20 cellular contexts compared by ENCODE assay signal in genomic region chr2:193900292-193900691, GRCh38.
DNase-seq lines count a peak whose midpoint lies in the region; ATAC-seq, FAIRE-seq and TF ChIP-seq lines count a peak whose summit lies in the region.
"Had no signal": no experiment of that assay in that cellular context is flagged by ENCODE, and none has a peak within 500 bp of the region (broad histone marks: within the 10 kb centered on the region; RNA-seq: fewer than 3 reads in every experiment).

No MANE protein-coding gene starts in this region.

- RAD21 ChIA-PET in GM12878 (lab: Charles Lee; ENCODE audit: unreplicated experiment) = no interaction called here

- H3K4me2 ChIP-seq in DND-41 (ENCODE audit: insufficient read depth, low read length) (no peak overlapping the region), GM12878 (ENCODE audit: control insufficient read depth, insufficient read depth) (no peak overlapping the region)
- H3K4me2 ChIP-seq: A549; BLaER1 treated with 17β-estradiol and CSF1 and Interleukin-3, amounts not matched to agents 10 nM and 100 nM had no signal

- no peak for TF ChIP-seq RAD21 in GM12878 (IDR thresholded peaks at IDR 0.05; ENCODE audit: insufficient read depth, low read depth, low read length)

- peaks cover 3% of the 10 kb centered on the region for H3K4me1 ChIP-seq in DND-41 (ENCODE audit: insufficient read depth, low read length)
- no peaks in the 10 kb centered on the region for H3K4me1 ChIP-seq in GM12878 (ENCODE audit: control insufficient read depth, insufficient read depth, low read length)
- H3K4me1 ChIP-seq: A549; BLaER1 treated with 17β-estradiol and CSF1 and Interleukin-3, amounts not matched to agents 10 nM and 100 nM; Caco-2 had no signal

- no peak for DNase-seq in DND-41
- no peak for DNase-seq in GM12878 (ENCODE audit: low read depth, low spot score)
- no peak for DNase-seq in NOMO-1 (lab: John Stamatoyannopoulos, UW; ENCODE audit: unreplicated experiment in 2 of 2)
- no peak for DNase-seq in NAMALWA (ENCODE audit: low spot score)
- DNase-seq: AML-193; Caco-2; Calu3; CD4-positive, alpha-beta T cell; CD8-positive, alpha-beta T cell; DMS79 treated with DMSO at 0.1 percent for 48 hours; EL; GDM1 had no signal

- in situ Hi-C loops in GM12878 (cut with MboI) = no loop called here

- no peaks in the 10 kb centered on the region for H4K20me1 ChIP-seq in DND-41 (ENCODE audit: insufficient read depth, low read length)
- H4K20me1 ChIP-seq in GM12878 (ENCODE audit: control insufficient read depth, insufficient read depth) = no peaks in the 10 kb centered on the region
- H4K20me1 ChIP-seq: BLaER1 treated with 17β-estradiol and CSF1 and Interleukin-3, amounts not matched to agents 10 nM and 100 nM had no signal

- CTCF ChIA-PET in GM12878 (lab: Yijun Ruan, JAX) = no interaction called here

- POLR2A ChIA-PET in GM12878 (lab: Charles Lee) = no interaction called here

- SMC1A ChIA-PET in GM12878 (lab: Charles Lee; ENCODE audit: uncharacterized antibody, unreplicated experiment) = no interaction called here

- no TSS peak for BruUV-seq in GM12878 (replicated peaks; lab: Mats Ljungman, UMichigan)

- 0% methylated on average over 3 of the region's 3 CpGs for WGBS in GM12878 (ENCODE audit: insufficient coverage, insufficient replicate concordance, low lambda C conversion rate, missing lambda C conversion rate)

- H3K79me2 ChIP-seq in DND-41 (ENCODE audit: insufficient read depth, low read length) (no peaks in the 10 kb centered on the region), GM12878 (ENCODE audit: control insufficient read depth, insufficient read depth, low read length) (no peaks in the 10 kb centered on the region)

- TF ChIP-seq CTCF in DND-41 (IDR thresholded peaks at IDR 0.05; ENCODE audit: borderline replicate concordance, extremely low read depth, low read length, poor library complexity, severe bottlenecking) (no peak), GM12878 (IDR thresholded peaks at IDR 0.05 in 2 of 3, conservative IDR thresholded peaks at IDR 0.05 in 1 of 3; ENCODE audit: control insufficient read depth in 2 of 3, extremely low read depth in 1 of 3, insufficient read depth in 1 of 3, low read depth in 3 of 3, low read length in 3 of 3) (no peak)

- no peak for TF ChIP-seq POLR2A in GM12878 (IDR thresholded peaks at IDR 0.05; ENCODE audit: low read depth, low read length)

- H3K4me3 ChIP-seq in DND-41 (ENCODE audit: low read depth in 1 of 2, low read length in 2 of 2) (no peak overlapping the region), GM12878 (no peak overlapping the region)
- H3K4me3 ChIP-seq: A549; BLaER1 treated with 17β-estradiol and CSF1 and Interleukin-3, amounts not matched to agents 10 nM and 100 nM had no signal

- no peak overlapping the region for H3K27ac ChIP-seq in DND-41 (ENCODE audit: low read length)
- no peak overlapping the region for H3K27ac ChIP-seq in GM12878 (ENCODE audit: control insufficient read depth, insufficient read depth)
- H3K27ac ChIP-seq: 22Rv1; A549; BLaER1 treated with 17β-estradiol and CSF1 and Interleukin-3, amounts not matched to agents 10 nM and 100 nM; C4-2B had no signal

- intact Hi-C loops in GM12878 (cut with micrococcal nuclease; ENCODE audit: unreplicated experiment) = no loop called here

- TF ChIP-seq EP300 in GM12878 (IDR thresholded peaks at IDR 0.05; ENCODE audit: borderline replicate concordance in 1 of 2, control insufficient read depth in 1 of 2, low read depth in 2 of 2, low read length in 2 of 2) = no peak

- H3K27me3 ChIP-seq in DND-41 (ENCODE audit: insufficient read depth, low read length, poor library complexity) = no peaks in the 10 kb centered on the region
- H3K27me3 ChIP-seq in GM12878 (replicated peaks in 1 of 2; ENCODE audit: control insufficient read depth in 2 of 2, insufficient read depth in 2 of 2, low read length in 1 of 2) = no peaks in the 10 kb centered on the region
- H3K27me3 ChIP-seq: BLaER1 treated with 17β-estradiol and CSF1 and Interleukin-3, amounts not matched to agents 10 nM and 100 nM had no signal

- H3K9me3 ChIP-seq in DND-41 (ENCODE audit: insufficient read depth, low read length, severe bottlenecking) = no peaks in the 10 kb centered on the region
- H3K9me3 ChIP-seq in GM12878 (replicated peaks; ENCODE audit: control insufficient read depth, insufficient read depth, low read length) = no peaks in the 10 kb centered on the region
- H3K9me3 ChIP-seq: A549; BLaER1 treated with 17β-estradiol and CSF1 and Interleukin-3, amounts not matched to agents 10 nM and 100 nM; Caco-2 had no signal

- FAIRE-seq in GM12878 (lab: Jason Lieb, UNC) = no peak
- FAIRE-seq: A549, D721Med, GM12891, GM19239 had no signal

- H3K9ac ChIP-seq in DND-41 (ENCODE audit: low read depth, low read length) (no peak overlapping the region), GM12878 (ENCODE audit: control insufficient read depth, insufficient read depth, low read length) (no peak overlapping the region)
- H3K9ac ChIP-seq: BLaER1 treated with 17β-estradiol and CSF1 and Interleukin-3, amounts not matched to agents 10 nM and 100 nM had no signal

- H2AFZ ChIP-seq in DND-41 (ENCODE audit: low read depth, low read length) (0 out of 2 replicates have a peak overlapping the region, but pooled peaks have one; percentile 3), GM12878 (ENCODE audit: control insufficient read depth, low read depth, low read length) (no peak overlapping the region)

- ATAC-seq in DND-41 (ENCODE audit: insufficient read depth, low read depth) (no peak), HG02870 (IDR thresholded peaks at IDR 0.05; ENCODE audit: unreplicated experiment) (peak; percentile 57), GM12878 (peak; percentile 49; the same call in 1 of the 3 replicates)
- ATAC-seq: A549; CD8-positive, alpha-beta T cell had no signal

- H3K36me3 ChIP-seq in DND-41 (ENCODE audit: insufficient read depth, low read length) = no peaks in the 10 kb centered on the region
- H3K36me3 ChIP-seq in GM12878 (ENCODE audit: control insufficient read depth in 2 of 2, insufficient read depth in 2 of 2, low read length in 1 of 2) = no peaks in the 10 kb centered on the region
- H3K36me3 ChIP-seq: BLaER1 treated with 17β-estradiol and CSF1 and Interleukin-3, amounts not matched to agents 10 nM and 100 nM had no signal

TF ChIP-seq in GM12878, 131 proteins besides CTCF, POLR2A, EP300 and RAD21:
- no peak for TF ChIP-seq TCF3 (IDR thresholded peaks at IDR 0.05; ENCODE audit: borderline replicate concordance, insufficient read depth, low read depth, low read length)
- TF ChIP-seq IRF5 (IDR thresholded peaks at IDR 0.05; ENCODE audit: borderline replicate concordance) = no peak
- no peak for TF ChIP-seq ZNF622 (IDR thresholded peaks at IDR 0.05)
- no peak for TF ChIP-seq CBX5 (IDR thresholded peaks at IDR 0.05; ENCODE audit: low read depth)
- no peak for TF ChIP-seq HSF1 (IDR thresholded peaks at IDR 0.05; ENCODE audit: low read depth, low read length)
- no peak for TF ChIP-seq ATF7 (IDR thresholded peaks at IDR 0.05; ENCODE audit: low read depth)
- no peak for TF ChIP-seq SMARCA5 (IDR thresholded peaks at IDR 0.05)
- TF ChIP-seq MEF2A (IDR thresholded peaks at IDR 0.05; ENCODE audit: insufficient read depth, low read depth, low read length) = no peak
